In genomic region chr15:30799565-30799964, GRCh38 we compare ENCODE assay signal across 8 cellular contexts.
DNase-seq lines count a peak whose midpoint lies in the region; ATAC-seq, FAIRE-seq and TF ChIP-seq lines count a peak whose summit lies in the region.
"Not testable (repeated sequence)": the region's sequence is repeated elsewhere in the genome, so short reads cannot be mapped to it uniquely, and the experiment has no call there.

No MANE protein-coding gene starts in this region.

- 65% methylated on average over 5 of the region's 5 CpGs; no CpG with 5 or more reads in 1 of the 2 experiments for WGBS in H1 (ENCODE audit: extremely low coverage in 1 of 2, insufficient coverage in 1 of 2, insufficient read length in 1 of 2, insufficient replicate concordance in 2 of 2, low coverage in 1 of 2, low lambda C conversion rate in 2 of 2, missing lambda C conversion rate in 1 of 2), 2 experiments
- WGBS in HepG2 (ENCODE audit: low lambda C conversion rate): 11% methylated on average over 3 of the region's 5 CpGs
- WGBS in transverse colon (ENCODE audit: low coverage in 1 of 2), 2 donors: 42% methylated on average over 4 of the region's 5 CpGs; no CpG with 5 or more reads in 1 of the 2 donors

- DNase-seq in D721Med (ENCODE audit: insufficient read length, low spot score); HCT116 (ENCODE audit: low read depth, low spot score); HepG2 (ENCODE audit: low spot score): not testable (repeated sequence)
- DNase-seq in NCI-H2029 (lab: John Stamatoyannopoulos, UW) (peak; percentile 11), PC-9 (peak in 1 of 2 experiments; percentile 31), H1 (ENCODE audit: low read depth in 1 of 2, low spot score in 2 of 2) (peak in 1 of 2 experiments; percentile 63), transverse colon (peak; percentile 38)
- peak; percentile 29 for DNase-seq in activated CD8-positive, alpha-beta T cell treated with anti-CD3 and anti-CD28 coated beads, Interleukin-2, amount 10 ng/mL, durations not matched to agents 7 days and 5 days

- H3K23ac ChIP-seq in H1 (ENCODE audit: insufficient read length): not testable (repeated sequence)

- not testable (repeated sequence) for H3K9me2 ChIP-seq in HCT116 (ENCODE audit: insufficient read depth); PC-9 (ENCODE audit: insufficient read depth)

- TF ChIP-seq CTCF in D721Med (IDR thresholded peaks at IDR 0.05; ENCODE audit: insufficient read depth, missing control alignments) (peak; percentile 17), HCT116 (IDR thresholded peaks at IDR 0.05 in 2 of 3, conservative IDR thresholded peaks at IDR 0.05 in 1 of 3; ENCODE audit: borderline replicate concordance in 1 of 3, insufficient read depth in 1 of 3, low read depth in 2 of 3, low read length in 2 of 3) (peak; percentile 30 to 49 (median 32); a peak in 5 of 6 replicates), PC-9 (conservative IDR thresholded peaks at IDR 0.05) (peak; percentile 41; the same call in 1 of the 2 replicates), H1 (IDR thresholded peaks at IDR 0.05; ENCODE audit: control extremely low read depth in 1 of 3, insufficient read depth in 1 of 3, low read depth in 1 of 3, low read length in 3 of 3) (peak; percentile 8 to 28 (median 16); a peak in 3 of 4 replicates), HepG2 (CRISPR knock-in tag; IDR thresholded peaks at IDR 0.05) (peak; percentile 55), transverse colon (IDR thresholded peaks at IDR 0.05) (peak in 4 of 5 experiments; percentile 32 to 50 (median 42))

- H3K4me1 Mint-ChIP-seq in activated CD8-positive, alpha-beta T cell treated with anti-CD3 and anti-CD28 coated beads, Interleukin-2, amount 10 ng/mL, durations not matched to agents 7 days and 5 days (ENCODE audit: low read depth): not testable (repeated sequence)

- in situ Hi-C loops in HepG2 (cut with HindIII; ENCODE audit: extremely low pct_ligation_motif_present, low pct_unique_long_range_greater_than_20kb): loop anchor here (10.0 to 25.0 kb wide), 2 partner anchors 325 to 638 kb away; no protein-coding TSS in a partner anchor
- in situ Hi-C loops in transverse colon (cut with MboI; ENCODE audit: low pct_ligation_motif_present in 1 of 4, low pct_unique_long_range_greater_than_20kb in 1 of 4, low sequenced_read_pairs in 3 of 4): not testable (repeated sequence)

- H3K14ac ChIP-seq in H1 (ENCODE audit: insufficient read length): not testable (repeated sequence)

- H3K4me1 ChIP-seq in HCT116 (ENCODE audit: control insufficient read depth in 1 of 2, insufficient read depth in 2 of 2, low read length in 2 of 2); PC-9 (replicated peaks; ENCODE audit: insufficient read depth); H1 (replicated peaks in 1 of 4; ENCODE audit: control insufficient read depth in 3 of 4, insufficient read depth in 4 of 4, low read length in 3 of 4); HepG2 (ENCODE audit: insufficient read depth, low read length); transverse colon: not testable (repeated sequence)

- RAD21 ChIA-PET in HCT116 (lab: Charles Lee; ENCODE audit: low non-redundant PET in 1 of 2, low total read pairs in 2 of 2, uncharacterized antibody in 2 of 2, unreplicated experiment in 2 of 2): not testable (repeated sequence)

- H3K79me1 ChIP-seq in H1 (ENCODE audit: low read depth, low read length): not testable (repeated sequence)

- H3K36me3 Mint-ChIP-seq in activated CD8-positive, alpha-beta T cell treated with anti-CD3 and anti-CD28 coated beads, Interleukin-2, amount 10 ng/mL, durations not matched to agents 7 days and 5 days (ENCODE audit: low read depth): not testable (repeated sequence)

- TF ChIP-seq EP300 in H1 (IDR thresholded peaks at IDR 0.05; ENCODE audit: borderline replicate concordance in 1 of 2, low read depth in 2 of 2, low read length in 2 of 2); HepG2 (IDR thresholded peaks at IDR 0.05; ENCODE audit: low read depth in 2 of 2, low read length in 2 of 2); HepG2 (CRISPR knock-in tag; IDR thresholded peaks at IDR 0.05; ENCODE audit: borderline replicate concordance); transverse colon (IDR thresholded peaks at IDR 0.05; ENCODE audit: low read depth): not testable (repeated sequence)

- H3K79me2 ChIP-seq in HCT116 (ENCODE audit: insufficient read depth, low read length); PC-9 (ENCODE audit: low read depth); H1 (ENCODE audit: control insufficient read depth in 1 of 2, insufficient read depth in 2 of 2, low read length in 2 of 2); HepG2 (ENCODE audit: insufficient read depth, low read length): not testable (repeated sequence)

- not testable (repeated sequence) for BruUV-seq in HCT116 (replicated peaks; lab: Mats Ljungman, UMichigan); PC-9 (replicated peaks; lab: Mats Ljungman, UMichigan); HepG2 (replicated peaks; lab: Mats Ljungman, UMichigan)

- not testable (repeated sequence) for H2BK12ac ChIP-seq in H1 (ENCODE audit: low read depth, low read length)

- FAIRE-seq in D721Med (lab: Jason Lieb, UNC); H1 (lab: Jason Lieb, UNC); HepG2 (lab: Jason Lieb, UNC): not testable (repeated sequence)

- not testable (repeated sequence) for H3F3A ChIP-seq in PC-9 (ENCODE audit: insufficient read depth, low read depth)

- H3K9me3 Mint-ChIP-seq in activated CD8-positive, alpha-beta T cell treated with anti-CD3 and anti-CD28 coated beads, Interleukin-2, amount 10 ng/mL, durations not matched to agents 7 days and 5 days (ENCODE audit: insufficient read depth): not testable (repeated sequence)

- not testable (repeated sequence) for H3K9ac ChIP-seq in HCT116 (ENCODE audit: low read length); H1 (replicated peaks in 1 of 4; ENCODE audit: extremely low read depth in 1 of 4, low read depth in 3 of 4, low read length in 3 of 4); HepG2 (ENCODE audit: insufficient read depth, low read depth, low read length)

- TF ChIP-seq RAD21 in HCT116 (IDR thresholded peaks at IDR 0.05; ENCODE audit: low read depth) (peak; percentile 45), H1 (IDR thresholded peaks at IDR 0.05 in 1 of 2, conservative IDR thresholded peaks at IDR 0.05 in 1 of 2; ENCODE audit: low read depth in 2 of 2, low read length in 2 of 2) (peak; percentile 34 to 39)
- TF ChIP-seq RAD21 in HepG2 (CRISPR knock-in tag; IDR thresholded peaks at IDR 0.05): not testable (repeated sequence)

- H3K18ac ChIP-seq in H1 (ENCODE audit: extremely low read depth, low read length): not testable (repeated sequence)

- not testable (repeated sequence) for H2BK5ac ChIP-seq in H1 (ENCODE audit: low read depth, low read length)

- H2AK5ac ChIP-seq in H1 (ENCODE audit: low read depth, low read length): not testable (repeated sequence)

- H3K27ac Mint-ChIP-seq in activated CD8-positive, alpha-beta T cell treated with anti-CD3 and anti-CD28 coated beads, Interleukin-2, amount 10 ng/mL, durations not matched to agents 7 days and 5 days: not testable (repeated sequence)

- POLR2A ChIA-PET in HCT116 (lab: Charles Lee); PC-9 (lab: Charles Lee; ENCODE audit: unreplicated experiment); activated CD8-positive, alpha-beta T cell treated with anti-CD3 and anti-CD28 coated beads, Interleukin-2, amount 10 ng/mL, durations not matched to agents 7 days and 5 days (lab: Charles Lee); H1 (lab: Charles Lee; ENCODE audit: partially characterized antibody); HepG2 (lab: Yijun Ruan, JAX): not testable (repeated sequence)

- H3K36me3 ChIP-seq in HCT116 (ENCODE audit: control insufficient read depth in 1 of 2, insufficient read depth in 2 of 2, low read length in 2 of 2); PC-9 (ENCODE audit: low read depth); H1 (ENCODE audit: control insufficient read depth in 2 of 4, insufficient read depth in 4 of 4, low read length in 3 of 4); HepG2 (replicated peaks in 1 of 2; ENCODE audit: control insufficient read depth in 1 of 2, insufficient read depth in 2 of 2, low read length in 2 of 2); transverse colon: not testable (repeated sequence)

- H2AFZ ChIP-seq in HCT116 (ENCODE audit: low read depth, low read length, poor library complexity, severe bottlenecking); PC-9; H1 (ENCODE audit: low read length); HepG2 (ENCODE audit: low read length): not testable (repeated sequence)

- H4K20me1 ChIP-seq in HCT116 (ENCODE audit: insufficient read depth); PC-9 (ENCODE audit: insufficient read depth); H1 (replicated peaks in 1 of 2; ENCODE audit: control insufficient read depth in 1 of 2, insufficient read depth in 2 of 2, low read length in 2 of 2); HepG2 (ENCODE audit: insufficient read depth, low read length): not testable (repeated sequence)

- H3K27me3 ChIP-seq in HCT116 (ENCODE audit: insufficient read depth, low read length); H1 (replicated peaks in 1 of 4; ENCODE audit: control insufficient read depth in 3 of 4, extremely low read depth in 1 of 4, insufficient read depth in 3 of 4, low read length in 3 of 4); HepG2 (ENCODE audit: control insufficient read depth in 1 of 2, insufficient read depth in 2 of 2, low read length in 2 of 2); transverse colon: not testable (repeated sequence)
- H3K27me3 ChIP-seq in PC-9 (ENCODE audit: insufficient read depth, low read depth): peaks cover 15% of the 10 kb centered on the region

- H4K5ac ChIP-seq in H1 (ENCODE audit: insufficient read length, low read depth, low read length): not testable (repeated sequence)

- H3K4me2 ChIP-seq in HCT116 (ENCODE audit: low read length); PC-9; H1 (ENCODE audit: insufficient read depth in 1 of 2, low read depth in 2 of 2, low read length in 2 of 2); HepG2 (ENCODE audit: low read depth, low read length): not testable (repeated sequence)

- not testable (repeated sequence) for H4K8ac ChIP-seq in H1 (ENCODE audit: extremely low read depth, insufficient read depth, low read length)

- not testable (repeated sequence) for H3K4me3 Mint-ChIP-seq in activated CD8-positive, alpha-beta T cell treated with anti-CD3 and anti-CD28 coated beads, Interleukin-2, amount 10 ng/mL, durations not matched to agents 7 days and 5 days

- not testable (repeated sequence) for H3K27ac ChIP-seq in HCT116 (ENCODE audit: low read depth, low read length); PC-9; H1 (ENCODE audit: low read depth, low read length); HepG2 (ENCODE audit: extremely low read length, insufficient read depth, low read length); transverse colon

- ATAC-seq in HCT116; activated CD8-positive, alpha-beta T cell treated with anti-CD3 and anti-CD28 coated beads, Interleukin-2, amount 10 ng/mL, durations not matched to agents 7 days and 5 days; HepG2: not testable (repeated sequence)

- H3K27me3 Mint-ChIP-seq in activated CD8-positive, alpha-beta T cell treated with anti-CD3 and anti-CD28 coated beads, Interleukin-2, amount 10 ng/mL, durations not matched to agents 7 days and 5 days (ENCODE audit: low read depth): not testable (repeated sequence)

- intact Hi-C loops in HCT116 (cut with micrococcal nuclease) (loop anchor here (5.0 kb wide), 1 partner anchor 328 kb away; no protein-coding TSS in a partner anchor), PC-9 (cut with micrococcal nuclease; ENCODE audit: unreplicated experiment) (loop anchor here (5.0 kb wide), 1 partner anchor 328 kb away; no protein-coding TSS in a partner anchor)
- intact Hi-C loops in HepG2 (cut with micrococcal nuclease; ENCODE audit: unreplicated experiment); transverse colon (cut with DNase I; ENCODE audit: low total_unique reads): not testable (repeated sequence)

- not testable (repeated sequence) for H4K91ac ChIP-seq in H1 (replicated peaks; ENCODE audit: insufficient read length, low read length)

- not testable (repeated sequence) for H3K9me3 ChIP-seq in HCT116 (ENCODE audit: control insufficient read depth in 1 of 2, insufficient read depth in 1 of 2, low read depth in 1 of 2, low read length in 2 of 2); PC-9 (ENCODE audit: insufficient read depth, low read depth); H1 (ENCODE audit: insufficient read depth in 2 of 2, low read depth in 1 of 2, low read length in 1 of 2); HepG2 (ENCODE audit: low read length); transverse colon

- TF ChIP-seq POLR2A in HCT116 (IDR thresholded peaks at IDR 0.05; ENCODE audit: borderline replicate concordance, extremely low read depth, insufficient read depth, insufficient read length); H1 (IDR thresholded peaks at IDR 0.05; ENCODE audit: control extremely low read depth in 1 of 2, low read depth in 2 of 2, low read length in 2 of 2); HepG2 (IDR thresholded peaks at IDR 0.05; ENCODE audit: insufficient read depth in 1 of 2, low read depth in 2 of 2, low read length in 2 of 2); transverse colon (IDR thresholded peaks at IDR 0.05): not testable (repeated sequence)

- H3K4me3 ChIP-seq in HCT116 (replicated peaks in 1 of 2; ENCODE audit: low read depth in 1 of 2, low read length in 2 of 2); PC-9; H1 (ENCODE audit: extremely low read depth in 1 of 4, insufficient read depth in 2 of 4, low read depth in 3 of 4, low read length in 4 of 4); HepG2 (replicated peaks in 1 of 3; ENCODE audit: insufficient read depth in 1 of 3, low read depth in 2 of 3, low read length in 3 of 3); transverse colon: not testable (repeated sequence)

- H3K4ac ChIP-seq in H1 (replicated peaks; ENCODE audit: insufficient read length, low read depth, low read length): not testable (repeated sequence)

- H2BK20ac ChIP-seq in H1 (ENCODE audit: low read length): not testable (repeated sequence)

- H3K56ac ChIP-seq in H1 (replicated peaks; ENCODE audit: insufficient read length, low read depth, low read length): not testable (repeated sequence)

- CTCF ChIA-PET in HCT116 (lab: Charles Lee): interaction anchor here (0.7 to 2.7 kb wide), 4 partner anchors 8 to 329 kb away, joined by 3 to 11 read pairs (median 5); no protein-coding TSS in a partner anchor
- CTCF ChIA-PET in PC-9 (lab: Charles Lee); HepG2 (lab: Yijun Ruan, JAX; ENCODE audit: low intra/inter-chr PET ratio, low total read pairs): not testable (repeated sequence)
- CTCF ChIA-PET in activated CD8-positive, alpha-beta T cell treated with anti-CD3 and anti-CD28 coated beads, Interleukin-2, amount 10 ng/mL, durations not matched to agents 7 days and 5 days (lab: Charles Lee): interaction anchor here (0.9 to 1.4 kb wide), 2 partner anchors 60 to 330 kb away, joined by 5 to 6 read pairs; no protein-coding TSS in a partner anchor
- CTCF ChIA-PET in H1 (lab: Charles Lee; ENCODE audit: partially characterized antibody): interaction anchor here (0.8 to 2.8 kb wide), 2 partner anchors 329 to 520 kb away, joined by 3 to 13 read pairs; no protein-coding TSS in a partner anchor

- not testable (repeated sequence) for H2BK120ac ChIP-seq in H1 (replicated peaks; ENCODE audit: low read depth, low read length)

- not testable (repeated sequence) for H3K23me2 ChIP-seq in H1 (ENCODE audit: low read depth, low read length)

- H2BK15ac ChIP-seq in H1 (ENCODE audit: low read length): not testable (repeated sequence)
